Comparison of ENCODE assay signal across 22 cellular contexts in genomic region chr16:48373258-48374050, GRCh38. TPM values are rescaled to one million over a fixed set of nuclear protein-coding genes. Genes with fewer than 3 reads are reported as not detected.
DNase-seq lines count a peak whose midpoint lies in the region; ATAC-seq and TF ChIP-seq lines count a peak whose summit lies in the region.
"Had no signal": no experiment of that assay in that cellular context is flagged by ENCODE, and none has a peak within 500 bp of the region (broad histone marks: within the 10 kb centered on the region; RNA-seq: fewer than 3 reads in every experiment).

No MANE protein-coding gene starts in this region.

- H3K4me2 ChIP-seq in trophoblast cell (ENCODE audit: low read length): no peak overlapping the region

- DNase-seq in NCI-H82 (lab: John Stamatoyannopoulos, UW): peak; percentile 29
- no peak for DNase-seq in NCI-H82 treated with DMSO at 0.1 percent for 48 hours (lab: John Stamatoyannopoulos, UW; ENCODE audit: unreplicated experiment)
- DNase-seq in RWPE2 (ENCODE audit: low spot score): no peak
- no peak for DNase-seq in foreskin keratinocyte
- no peak for DNase-seq in trophoblast cell
- DNase-seq in posterior cingulate gyrus: no peak
- no peak for DNase-seq in NCI-H1694 treated with DMSO at 0.1 percent for 48 hours (lab: John Stamatoyannopoulos, UW)
- DNase-seq in progenitor cell of endocrine pancreas (ENCODE audit: low spot score, unreplicated experiment): no peak
- DNase-seq: 8988T, activated gamma-delta T cell, C1 segment of cervical spinal cord, cortex of kidney, DMS 273 treated with DMSO at 0.1 percent for 48 hours, islet precursor cell, NCI-H1092 treated with DMSO at 0.1 percent for 48 hours, NCI-H2171 treated with DMSO at 0.1 percent for 48 hours, NCI-H748 treated with DMSO at 0.1 percent for 48 hours, ovary had no signal

- H2AK5ac ChIP-seq in trophoblast cell (ENCODE audit: low read length): no peak overlapping the region

- no peak overlapping the region for H3K14ac ChIP-seq in trophoblast cell (ENCODE audit: low read length)

- H3K27me3 ChIP-seq in RWPE2 (ENCODE audit: insufficient read depth, poor library complexity, severe bottlenecking) (no peaks in the 10 kb centered on the region), foreskin keratinocyte (no peaks in the 10 kb centered on the region), trophoblast cell (ENCODE audit: insufficient read depth, low read length) (no peaks in the 10 kb centered on the region)
- H3K27me3 ChIP-seq: ovary, tibial nerve had no signal

- H2BK120ac ChIP-seq in trophoblast cell (ENCODE audit: insufficient read depth, low read length, poor library complexity): no peak overlapping the region

- H3K18ac ChIP-seq in trophoblast cell (ENCODE audit: low read length): no peak overlapping the region

- no peak overlapping the region for H4K91ac ChIP-seq in trophoblast cell (ENCODE audit: low read depth, low read length)

- no peak overlapping the region for H4K12ac ChIP-seq in trophoblast cell (ENCODE audit: low read depth, low read length)

- no peak overlapping the region for H2AFZ ChIP-seq in trophoblast cell (ENCODE audit: insufficient read depth, low read length, poor library complexity)

- no CpG with 5 or more reads among the region's 5 CpGs for WGBS in trophoblast cell (ENCODE audit: extremely low coverage, insufficient coverage, insufficient read length)

- no peaks in the 10 kb centered on the region for H3K79me1 ChIP-seq in trophoblast cell (ENCODE audit: low read length)

- peaks cover 13% of the 10 kb centered on the region for H3K79me2 ChIP-seq in trophoblast cell (ENCODE audit: control insufficient read depth, insufficient read depth, low read length, poor library complexity)

- no peak overlapping the region for H3K9ac ChIP-seq in trophoblast cell (ENCODE audit: low read length)

- H3K36me3 ChIP-seq in RWPE2 (ENCODE audit: low read depth) (no peaks in the 10 kb centered on the region), trophoblast cell (ENCODE audit: control insufficient read depth in 1 of 2, insufficient read depth in 2 of 2, low read length in 2 of 2) (no peaks in the 10 kb centered on the region)
- H3K36me3 ChIP-seq: ovary, tibial nerve had no signal

- H3K27ac Mint-ChIP-seq in progenitor cell of endocrine pancreas: no peak overlapping the region
- H3K27ac Mint-ChIP-seq: IgD-negative memory B cell had no signal

- peak overlapping the region; percentile 90 for H3K4ac ChIP-seq in trophoblast cell (ENCODE audit: low read depth, low read length)

- H3K9me3 Mint-ChIP-seq in progenitor cell of endocrine pancreas (ENCODE audit: low read depth): no peaks in the 10 kb centered on the region
- H3K9me3 Mint-ChIP-seq: IgD-negative memory B cell had no signal

- ATAC-seq in RWPE2 (ENCODE audit: low read depth) (peak; percentile 40; the same call in 1 of the 3 replicates), foreskin keratinocyte (peak; percentile 41)
- ATAC-seq: activated CD4-positive, CD25-positive, alpha-beta regulatory T cell treated with anti-CD3 and anti-CD28 coated beads, Interleukin-2, amount 50 U/mL, for 24 hours had no signal

- no peaks in the 10 kb centered on the region for H3K36me3 Mint-ChIP-seq in progenitor cell of endocrine pancreas (ENCODE audit: insufficient read depth)
- H3K36me3 Mint-ChIP-seq: IgD-negative memory B cell had no signal

- H3K27me3 Mint-ChIP-seq in progenitor cell of endocrine pancreas: no peaks in the 10 kb centered on the region
- H3K27me3 Mint-ChIP-seq: IgD-negative memory B cell had no signal

- H3K23ac ChIP-seq in trophoblast cell (ENCODE audit: low read length): no peak overlapping the region

- peaks cover 14% of the 10 kb centered on the region for H3K4me1 Mint-ChIP-seq in progenitor cell of endocrine pancreas (ENCODE audit: low read depth)

- H4K8ac ChIP-seq in trophoblast cell (ENCODE audit: low read depth, low read length): no peak overlapping the region

- no peaks in the 10 kb centered on the region for H3K9me3 ChIP-seq in RWPE2 (ENCODE audit: severe bottlenecking)
- H3K9me3 ChIP-seq in trophoblast cell (ENCODE audit: insufficient read depth, low read depth, low read length): no peaks in the 10 kb centered on the region
- H3K9me3 ChIP-seq: ovary, tibial nerve had no signal

- peaks cover 38% of the 10 kb centered on the region for H3K4me1 ChIP-seq in RWPE2 (ENCODE audit: insufficient read depth, poor library complexity, severe bottlenecking)
- peaks cover 16% of the 10 kb centered on the region for H3K4me1 ChIP-seq in foreskin keratinocyte
- no peaks in the 10 kb centered on the region for H3K4me1 ChIP-seq in trophoblast cell (ENCODE audit: control insufficient read depth in 1 of 2, insufficient read depth in 2 of 2, low read length in 2 of 2)

- H3K4me3 ChIP-seq in RWPE2 (ENCODE audit: severe bottlenecking) (no peak overlapping the region), trophoblast cell (ENCODE audit: low read depth, low read length) (no peak overlapping the region)
- H3K4me3 ChIP-seq: ovary, tibial nerve had no signal

- H2BK12ac ChIP-seq in trophoblast cell (ENCODE audit: low read length): no peak overlapping the region

- no peak overlapping the region for H3K4me3 Mint-ChIP-seq in progenitor cell of endocrine pancreas (ENCODE audit: low read depth)
- H3K4me3 Mint-ChIP-seq: IgD-negative memory B cell had no signal

- intact Hi-C loops in posterior cingulate gyrus (cut with DNase I): no loop called here

- H3K27ac ChIP-seq in RWPE2 (ENCODE audit: poor library complexity, severe bottlenecking) (no peak overlapping the region), foreskin keratinocyte (no peak overlapping the region), trophoblast cell (ENCODE audit: low read depth, low read length) (no peak overlapping the region)
- H3K27ac ChIP-seq: epithelial cell of prostate, ovary had no signal

- TF ChIP-seq CTCF in RWPE2 (IDR thresholded peaks at IDR 0.05; ENCODE audit: poor library complexity, severe bottlenecking) (no peak), foreskin keratinocyte (conservative IDR thresholded peaks at IDR 0.05) (no peak), progenitor cell of endocrine pancreas (IDR thresholded peaks at IDR 0.05; ENCODE audit: unreplicated experiment) (no peak)

- no peak overlapping the region for H2BK5ac ChIP-seq in trophoblast cell (ENCODE audit: low read depth, low read length, poor library complexity)

RNA-seq across cellular contexts. Expression of gene SIAH1, which starts 11.8 kb away (rescaled TPM):
- total RNA-seq in foreskin keratinocyte: 16.8 and 18.4 TPM in 2 replicates
- polyA plus RNA-seq in foreskin keratinocyte: 8.6 and 9.0 TPM in 2 replicates
- 76.1 and 80.1 TPM in 2 replicates for polyA plus RNA-seq in trophoblast cell (2013)
- 38.3 and 40.5 TPM in 2 replicates for total RNA-seq in progenitor cell of endocrine pancreas
